24 cellular contexts compared by ENCODE assay signal in the genomic region with DNA sequence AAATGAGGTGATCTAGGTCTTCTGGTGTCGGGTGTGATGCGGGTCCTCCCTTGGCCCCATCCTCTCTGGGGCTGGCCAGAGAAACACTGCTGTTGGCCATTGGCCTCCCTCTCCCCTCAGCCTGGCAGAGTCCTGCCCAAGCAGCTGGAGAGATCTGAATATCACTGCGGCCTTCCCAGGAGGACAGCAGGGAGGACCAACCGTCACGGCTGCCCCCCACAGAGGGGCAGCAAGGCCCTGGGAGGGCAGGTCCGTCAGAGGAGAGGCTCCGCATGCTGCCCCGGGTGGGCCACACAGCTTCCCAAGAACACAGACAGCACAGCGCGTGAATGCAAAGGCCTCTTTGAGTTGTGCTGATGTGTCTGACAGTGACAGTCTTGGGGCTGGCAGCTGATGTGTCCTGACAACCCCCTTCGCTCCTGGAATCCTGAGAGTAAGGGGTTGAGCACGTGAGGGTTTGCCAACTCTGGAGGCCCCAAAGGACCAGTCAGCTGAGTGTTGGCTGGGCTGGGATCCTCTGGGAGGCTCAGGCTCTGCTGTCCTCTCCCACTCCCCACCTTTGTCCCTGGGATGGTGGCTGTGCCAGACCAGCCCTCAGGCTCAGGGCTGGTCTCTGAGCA.
A peak's percentile ranks its signal among the peaks of the same experiment; 100 is the strongest.
DNase-seq lines count a peak whose midpoint lies in the region; ATAC-seq and TF ChIP-seq lines count a peak whose summit lies in the region.
"Had no signal": no experiment of that assay in that cellular context is flagged by ENCODE, and none has a peak within 500 bp of the region (broad histone marks: within the 10 kb centered on the region; RNA-seq: fewer than 3 reads in every experiment).

No MANE protein-coding gene starts in this region.

- in situ Hi-C loops in GM13976 (cut with MboI; ENCODE audit: low sequenced_read_pairs, unreplicated experiment) = no loop called here

- POLR2A ChIA-PET in WTC11 (lab: Charles Lee) = no interaction called here

- DNase-seq in GM13976 (ENCODE audit: low spot score) (peak; percentile 27), WTC11 (ENCODE audit: low spot score) (peak; percentile 6), islet precursor cell (peak; percentile 32), sciatic nerve (ENCODE audit: low spot score) (peak; percentile 28), SIG-M5 (lab: John Stamatoyannopoulos, UW) (no peak)
- no peak for DNase-seq in activated T-helper 2 cell treated with anti-CD3 and anti-CD28 coated beads, Interferon-gamma antibody, Interleukin-2, Interleukin-4, amounts not matched to agents 10 μg/mL and 5 μg/mL and 100 μg/mL, durations not matched to agents 14 hours and 24 hours and 36 hours (ENCODE audit: low spot score)
- DNase-seq: activated CD8-positive, alpha-beta T cell treated with anti-CD3 and anti-CD28 coated beads for 36 hours; AML-193; DND-41; erythroblast; GM23248; Kasumi-1; mucosa of descending colon; NCI-H1105; NCI-H2107; NCI-H526; nucleus accumbens; SHP77; stimulated activated naive CD4-positive, alpha-beta T cell; trophoblast cell had no signal

- no peak for TF ChIP-seq CTCF in GM13976 (IDR thresholded peaks at IDR 0.05; ENCODE audit: borderline replicate concordance, control extremely low read depth, extremely low read depth, insufficient read depth, missing control alignments)
- no peak for TF ChIP-seq CTCF in WTC11 (IDR thresholded peaks at IDR 0.05)

- no peak overlapping the region for H3K27ac Mint-ChIP-seq in WTC11
- H3K27ac Mint-ChIP-seq in activated T-helper 2 cell treated with anti-CD3 and anti-CD28 coated beads, Interferon-gamma antibody, Interleukin-2, Interleukin-4, amounts not matched to agents 10 μg/mL and 5 μg/mL and 100 μg/mL, durations not matched to agents 14 hours and 24 hours and 36 hours = no peak overlapping the region
- H3K27ac Mint-ChIP-seq: activated CD8-positive, alpha-beta T cell treated with anti-CD3 and anti-CD28 coated beads for 36 hours; activated T-helper 1 cell treated with anti-CD3 and anti-CD28 coated beads, Interleukin-12 subunit alpha, Interleukin-12 subunit beta, Interleukin-2, Interleukin-4 antibody, amounts not matched to agents 30 ng/mL and 10 ng/mL and 1 ng/mL, durations not matched to agents 14 hours and 24 hours and 36 hours had no signal

- intact Hi-C loops in sciatic nerve (cut with DNase I) = no loop called here
- intact Hi-C loops in activated T-helper 2 cell treated with anti-CD3 and anti-CD28 coated beads, Interferon-gamma antibody, Interleukin-2, Interleukin-4, amounts not matched to agents 10 μg/mL and 5 μg/mL and 100 μg/mL, durations not matched to agents 14 hours and 24 hours and 36 hours (cut with micrococcal nuclease) = no loop called here

- ATAC-seq in WTC11 (no peak), sciatic nerve (no peak), HG03159 (IDR thresholded peaks at IDR 0.05; ENCODE audit: unreplicated experiment) (no peak), GM21576 (IDR thresholded peaks at IDR 0.05; ENCODE audit: unreplicated experiment) (no peak)
- ATAC-seq: activated CD8-positive, alpha-beta T cell treated with anti-CD3 and anti-CD28 coated beads for 36 hours; mucosa of descending colon; right lobe of liver had no signal

- CTCF ChIA-PET in WTC11 (lab: Charles Lee) = no interaction called here

- no peak overlapping the region for H3K4me3 Mint-ChIP-seq in WTC11
- no peak overlapping the region for H3K4me3 Mint-ChIP-seq in activated T-helper 2 cell treated with anti-CD3 and anti-CD28 coated beads, Interferon-gamma antibody, Interleukin-2, Interleukin-4, amounts not matched to agents 10 μg/mL and 5 μg/mL and 100 μg/mL, durations not matched to agents 14 hours and 24 hours and 36 hours (ENCODE audit: low read depth)
- H3K4me3 Mint-ChIP-seq: activated CD8-positive, alpha-beta T cell treated with anti-CD3 and anti-CD28 coated beads for 36 hours; activated T-helper 1 cell treated with anti-CD3 and anti-CD28 coated beads, Interleukin-12 subunit alpha, Interleukin-12 subunit beta, Interleukin-2, Interleukin-4 antibody, amounts not matched to agents 30 ng/mL and 10 ng/mL and 1 ng/mL, durations not matched to agents 14 hours and 24 hours and 36 hours had no signal

- peaks cover 26% of the 10 kb centered on the region for H3K4me1 Mint-ChIP-seq in WTC11
- H3K4me1 Mint-ChIP-seq in activated T-helper 2 cell treated with anti-CD3 and anti-CD28 coated beads, Interferon-gamma antibody, Interleukin-2, Interleukin-4, amounts not matched to agents 10 μg/mL and 5 μg/mL and 100 μg/mL, durations not matched to agents 14 hours and 24 hours and 36 hours (ENCODE audit: low read depth) = no peaks in the 10 kb centered on the region

- peaks cover 4% of the 10 kb centered on the region for H3K27me3 Mint-ChIP-seq in WTC11 (ENCODE audit: low read depth)
- H3K27me3 Mint-ChIP-seq in activated T-helper 2 cell treated with anti-CD3 and anti-CD28 coated beads, Interferon-gamma antibody, Interleukin-2, Interleukin-4, amounts not matched to agents 10 μg/mL and 5 μg/mL and 100 μg/mL, durations not matched to agents 14 hours and 24 hours and 36 hours (ENCODE audit: low read depth) = no peaks in the 10 kb centered on the region
- H3K27me3 Mint-ChIP-seq: activated CD8-positive, alpha-beta T cell treated with anti-CD3 and anti-CD28 coated beads for 36 hours had no signal

- H3K9me3 Mint-ChIP-seq in WTC11 = peaks cover 5% of the 10 kb centered on the region; the same call in 1 of the 2 replicates
- H3K9me3 Mint-ChIP-seq in activated T-helper 2 cell treated with anti-CD3 and anti-CD28 coated beads, Interferon-gamma antibody, Interleukin-2, Interleukin-4, amounts not matched to agents 10 μg/mL and 5 μg/mL and 100 μg/mL, durations not matched to agents 14 hours and 24 hours and 36 hours = no peaks in the 10 kb centered on the region
- H3K9me3 Mint-ChIP-seq: activated CD8-positive, alpha-beta T cell treated with anti-CD3 and anti-CD28 coated beads for 36 hours; activated T-helper 1 cell treated with anti-CD3 and anti-CD28 coated beads, Interleukin-12 subunit alpha, Interleukin-12 subunit beta, Interleukin-2, Interleukin-4 antibody, amounts not matched to agents 30 ng/mL and 10 ng/mL and 1 ng/mL, durations not matched to agents 14 hours and 24 hours and 36 hours had no signal

- no peaks in the 10 kb centered on the region for H3K36me3 Mint-ChIP-seq in WTC11
- no peaks in the 10 kb centered on the region for H3K36me3 Mint-ChIP-seq in activated T-helper 2 cell treated with anti-CD3 and anti-CD28 coated beads, Interferon-gamma antibody, Interleukin-2, Interleukin-4, amounts not matched to agents 10 μg/mL and 5 μg/mL and 100 μg/mL, durations not matched to agents 14 hours and 24 hours and 36 hours (ENCODE audit: low read depth)

TF ChIP-seq in WTC11, 78 proteins besides CTCF, POLR2A, EP300 and RAD21:
- TF ChIP-seq JAZF1 (CRISPR knock-in tag; IDR thresholded peaks at IDR 0.05) = no peak
TF ChIP-seq in WTC11: peak in this region for 0.

Comparison
In these comparisons a context has a peak if more than half of its experiments do, and no peak if none do; other contexts are left out.
1. DNase-seq: peak in GM13976 (single experiment), WTC11 (single experiment), islet precursor cell (single experiment) and sciatic nerve (single experiment); none in SIG-M5 (single experiment) and activated T-helper 2 cell treated with anti-CD3 and anti-CD28 coated beads, Interferon-gamma antibody, Interleukin-2, Interleukin-4, amounts not matched to agents 10 μg/mL and 5 μg/mL and 100 μg/mL, durations not matched to agents 14 hours and 24 hours and 36 hours (single experiment).